8 cellular contexts compared by ENCODE assay signal in genomic region chr3:125129512-125129962, GRCh38.
DNase-seq lines count a peak whose midpoint lies in the region; ATAC-seq and TF ChIP-seq lines count a peak whose summit lies in the region.

No MANE protein-coding gene starts in this region.

- intact Hi-C loops in Right ventricle myocardium superior (cut with DNase I), result no loop called here
- intact Hi-C loops in left ventricle myocardium superior (cut with micrococcal nuclease), result no loop called here
- intact Hi-C loops in ovary (cut with DNase I), result loop anchor here in 1 of 4 donors (5.0 kb wide), 1 partner anchor 1802 kb away; no protein-coding TSS in a partner anchor

- H3K27ac ChIP-seq in right atrium auricular region, result peak overlapping the region in 1 of 2 donors; percentile 19
- no peak overlapping the region for H3K27ac ChIP-seq in ovary

- no peak for TF ChIP-seq EP300 in ovary (IDR thresholded peaks at IDR 0.05)

- H3K9me3 ChIP-seq in right atrium auricular region (no peaks in the 10 kb centered on the region), ovary (no peaks in the 10 kb centered on the region)

- in situ Hi-C loops in GM13977 (cut with MboI; ENCODE audit: low pct_unique_long_range_greater_than_20kb, low sequenced_read_pairs, unreplicated experiment), result no loop called here

- H3K4me1 ChIP-seq in right atrium auricular region, result peaks cover 0 to 18% of the 10 kb centered on the region in 2 donors
- no peaks in the 10 kb centered on the region for H3K4me1 ChIP-seq in ovary (ENCODE audit: insufficient read depth)

- peak; percentile 58 for ATAC-seq in Right ventricle myocardium superior (ENCODE audit: poor library complexity)
- peak; percentile 73 for ATAC-seq in left ventricle myocardium superior
- no peak for ATAC-seq in HG03521 (IDR thresholded peaks at IDR 0.05; ENCODE audit: unreplicated experiment)

- H3K4me3 ChIP-seq in right atrium auricular region (no peak overlapping the region), ovary (no peak overlapping the region)

- no peak for TF ChIP-seq CTCF in right atrium auricular region (IDR thresholded peaks at IDR 0.05)
- no peak for TF ChIP-seq CTCF in GM13977 (IDR thresholded peaks at IDR 0.05; ENCODE audit: extremely low read depth, insufficient read depth, missing control alignments)
- TF ChIP-seq CTCF in ovary (IDR thresholded peaks at IDR 0.05), result no peak

- DNase-seq in Right ventricle myocardium superior, result peak; percentile 67
- DNase-seq in right atrium auricular region (ENCODE audit: low spot score), result no peak
- peak; percentile 90 for DNase-seq in SW480 (ENCODE audit: low spot score)
- peak; percentile 57 for DNase-seq in left ventricle myocardium superior
- peak; percentile 82 for DNase-seq in superior temporal gyrus (ENCODE audit: extremely low spot score)
- DNase-seq in GM13977 (ENCODE audit: low spot score), result no peak
- DNase-seq in ovary, result no peak

- no peak for TF ChIP-seq POLR2A in ovary (IDR thresholded peaks at IDR 0.05)

- 68 to 80% (median 74%) methylated on average over 10 of the region's 10 CpGs for WGBS in ovary, 3 donors

- H3K36me3 ChIP-seq in right atrium auricular region (no peaks in the 10 kb centered on the region), ovary (no peaks in the 10 kb centered on the region)

- no peaks in the 10 kb centered on the region for H3K27me3 ChIP-seq in right atrium auricular region
- no peaks in the 10 kb centered on the region for H3K27me3 ChIP-seq in ovary

Comparison
In these comparisons a context has a peak if more than half of its experiments do, and no peak if none do; other contexts are left out.
1. DNase-seq: peak in Right ventricle myocardium superior (single experiment), SW480 (single experiment), left ventricle myocardium superior (single experiment) and superior temporal gyrus (single experiment); none in right atrium auricular region (single experiment), GM13977 (single experiment) and ovary (0 of 5).